Comparison of ENCODE assay signal across 7 cellular contexts in the genomic region with DNA sequence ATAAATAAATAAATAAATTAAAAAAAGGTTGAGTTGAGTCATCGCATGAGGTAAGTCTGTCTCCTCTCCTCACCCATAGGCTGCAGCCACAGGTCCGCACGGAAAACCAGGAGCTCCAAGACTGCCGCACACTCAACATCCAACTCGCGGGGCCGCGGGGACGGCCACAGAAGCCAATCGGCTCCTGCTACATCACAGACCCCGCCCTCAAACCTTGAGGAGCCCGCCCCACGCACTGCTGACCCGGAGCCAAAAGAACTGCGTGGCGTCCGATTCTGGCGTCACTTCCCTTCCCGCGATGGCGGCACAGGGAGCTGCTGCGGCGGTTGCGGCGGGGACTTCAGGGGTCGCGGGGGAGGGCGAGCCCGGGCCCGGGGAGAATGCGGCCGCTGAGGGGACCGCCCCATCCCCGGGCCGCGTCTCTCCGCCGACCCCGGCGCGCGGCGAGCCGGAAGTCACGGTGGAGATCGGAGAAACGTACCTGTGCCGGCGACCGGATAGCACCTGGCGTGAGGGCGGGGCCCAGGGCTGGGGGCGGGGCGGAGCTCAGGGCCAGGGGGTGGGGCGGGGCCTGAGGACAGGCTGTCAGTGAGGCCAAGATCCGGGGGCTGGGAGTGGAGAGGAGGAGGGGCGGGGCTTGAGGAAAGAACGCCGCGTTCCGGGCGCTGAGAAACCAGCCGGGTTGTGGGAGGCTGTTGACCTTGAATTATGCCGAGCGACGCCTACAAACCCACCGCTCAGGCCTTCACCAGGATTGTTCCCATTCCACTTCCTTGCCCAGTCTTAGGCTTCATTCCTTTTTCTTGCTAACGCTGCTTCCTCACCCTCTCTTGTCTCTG.
A peak's percentile ranks its signal among the peaks of the same experiment; 100 is the strongest.
DNase-seq lines count a peak whose midpoint lies in the region; ATAC-seq and TF ChIP-seq lines count a peak whose summit lies in the region.

Gene KAT8 (plus strand): TSS at position 281 of the 839 bp plus-strand sequence. CDS start 18 bp downstream, at position 299.

- peak within 1 kb of the TSS; percentile 87 for H3K4me3 ChIP-seq in retinal pigment epithelial cell (ENCODE audit: low read length)

- peak; percentile 54 for ATAC-seq in GM18508 (IDR thresholded peaks at IDR 0.05; ENCODE audit: insufficient read depth, unreplicated experiment)
- ATAC-seq in HG03025 (IDR thresholded peaks at IDR 0.05; ENCODE audit: low FRiP score, unreplicated experiment), result peak; percentile 85

- DNase-seq in NCI-H2081 (lab: John Stamatoyannopoulos, UW) (peak; percentile 94 to 95), T1000 (lab: John Stamatoyannopoulos, UW) (peak; percentile 97), astrocyte of the hippocampus (ENCODE audit: low read depth, low spot score) (peak; percentile 99), hippocampal formation (lab: John Stamatoyannopoulos, UW) (peak; percentile 93 to 95), retinal pigment epithelial cell (ENCODE audit: low read depth) (peak; percentile 90)

- no peak for TF ChIP-seq CTCF in retinal pigment epithelial cell (conservative IDR thresholded peaks at IDR 0.05; ENCODE audit: low read depth, low read length)

Comparison
In these comparisons a context has a peak if more than half of its experiments do, and no peak if none do; other contexts are left out.
1. Peak in every context shown above with its lines: DNase-seq, ATAC-seq and H3K4me3 ChIP-seq.